Comparison of ENCODE assay signal across 8 cellular contexts in genomic region chr1:108817016-108817415, GRCh38. TPM values are rescaled to one million over a fixed set of nuclear protein-coding genes. Genes with fewer than 3 reads are reported as not detected.
A peak's percentile ranks its signal among the peaks of the same experiment; 100 is the strongest.
DNase-seq lines count a peak whose midpoint lies in the region; ATAC-seq and TF ChIP-seq lines count a peak whose summit lies in the region.

No MANE protein-coding gene starts in this region.

- H3K4me3 Mint-ChIP-seq in progenitor cell of endocrine pancreas (ENCODE audit: low read depth) = no peak overlapping the region
- H3K4me3 Mint-ChIP-seq in Caco-2 (ENCODE audit: unreplicated experiment) = no peak overlapping the region

- no peaks in the 10 kb centered on the region for H3K9me3 Mint-ChIP-seq in progenitor cell of endocrine pancreas (ENCODE audit: low read depth)
- no peaks in the 10 kb centered on the region for H3K9me3 Mint-ChIP-seq in Caco-2 (ENCODE audit: unreplicated experiment)

- DNase-seq in EH (ENCODE audit: low read depth) (peak; percentile 48), SJSA1 (ENCODE audit: low read depth in 1 of 2, low spot score in 2 of 2) (peak; percentile 76 to 80), foreskin melanocyte (peak; percentile 78), progenitor cell of endocrine pancreas (ENCODE audit: low spot score, unreplicated experiment) (no peak), NCI-H748 treated with DMSO at 0.1 percent for 48 hours (lab: John Stamatoyannopoulos, UW) (no peak), Caco-2 (no peak)

- no TSS peak for BruUV-seq in Caco-2 (replicated peaks; lab: Mats Ljungman, UMichigan)

- H3K27me3 ChIP-seq in SJSA1 (replicated peaks) = no peaks in the 10 kb centered on the region
- no peaks in the 10 kb centered on the region for H3K27me3 ChIP-seq in Caco-2 (replicated peaks; ENCODE audit: control insufficient read depth, insufficient read depth, low read length)

- H3K27me3 Mint-ChIP-seq in progenitor cell of endocrine pancreas = no peaks in the 10 kb centered on the region
- H3K27me3 Mint-ChIP-seq in Caco-2 (ENCODE audit: insufficient read depth, unreplicated experiment) = no peaks in the 10 kb centered on the region

- intact Hi-C loops in Caco-2 (cut with micrococcal nuclease; ENCODE audit: unreplicated experiment) = no loop called here

- CTCF ChIA-PET in Caco-2 (lab: Charles Lee) = interaction anchor here (0.7 to 1.0 kb wide), 2 partner anchors 125 to 146 kb away, joined by 3 read pairs; partner anchors contain the start of genes CLCC1 and PRPF38B

- TF ChIP-seq CTCF in progenitor cell of endocrine pancreas (IDR thresholded peaks at IDR 0.05; ENCODE audit: unreplicated experiment) (no peak), Caco-2 (IDR thresholded peaks at IDR 0.05; ENCODE audit: insufficient read depth in 1 of 2, low read depth in 1 of 2, low read length in 1 of 2, severe bottlenecking in 1 of 2, unreplicated experiment in 1 of 2) (no peak)

- H3K9me3 ChIP-seq in SJSA1 (replicated peaks) (no peaks in the 10 kb centered on the region), Caco-2 (no peaks in the 10 kb centered on the region)

- POLR2A ChIA-PET in Caco-2 (lab: Charles Lee) = interaction anchor here (0.7 kb wide), 1 partner anchor 70 kb away, joined by 9 read pairs; the partner anchor contains the start of gene STXBP3

- H3K27ac Mint-ChIP-seq in progenitor cell of endocrine pancreas (peak overlapping the region; percentile 52), Caco-2 (ENCODE audit: unreplicated experiment) (no peak overlapping the region)

- no peak for ATAC-seq in GM21576 (IDR thresholded peaks at IDR 0.05; ENCODE audit: unreplicated experiment)
- ATAC-seq in GM21528 (IDR thresholded peaks at IDR 0.05; ENCODE audit: low FRiP score, unreplicated experiment) = no peak

- H3K4me3 ChIP-seq in SJSA1 (peak overlapping the region; percentile 24), Caco-2 (ENCODE audit: low read depth, low read length) (no peak overlapping the region)

- no peaks in the 10 kb centered on the region for H3K36me3 Mint-ChIP-seq in progenitor cell of endocrine pancreas (ENCODE audit: insufficient read depth)
- no peaks in the 10 kb centered on the region for H3K36me3 Mint-ChIP-seq in Caco-2 (ENCODE audit: insufficient read depth, unreplicated experiment)

- H3K4me1 ChIP-seq in SJSA1 (replicated peaks) (peaks cover 26% of the 10 kb centered on the region), Caco-2 (0 out of 2 replicates have a peak, but pooled peaks cover 3% of the 10 kb centered on the region)

- peak overlapping the region; percentile 93 for H3K27ac ChIP-seq in SJSA1

- H3K36me3 ChIP-seq in SJSA1 (no peaks in the 10 kb centered on the region), Caco-2 (ENCODE audit: control insufficient read depth, insufficient read depth, low read length) (no peaks in the 10 kb centered on the region)

- H3K4me1 Mint-ChIP-seq in progenitor cell of endocrine pancreas (ENCODE audit: low read depth) (peaks cover 14% of the 10 kb centered on the region), Caco-2 (ENCODE audit: low read depth, unreplicated experiment) (no peaks in the 10 kb centered on the region)

RNA-seq across cellular contexts. Expression of gene AKNAD1, which starts 39.9 kb away (rescaled TPM):
- 0.21 TPM in 1 of 2 replicates, not detected in the other for total RNA-seq in SJSA1 (2014; rRNA removed; shearing (Covaris generic))
- total RNA-seq in progenitor cell of endocrine pancreas = not detected in 2 replicates
- not detected in 2 replicates for total RNA-seq in Caco-2 (2022)

RNA-seq across cellular contexts. Expression of gene GPSM2, which starts 59.8 kb away (rescaled TPM):
- 51.8 and 71.9 TPM in 2 replicates for total RNA-seq in SJSA1 (2014; rRNA removed; shearing (Covaris generic))
- total RNA-seq in progenitor cell of endocrine pancreas (12.4 and 14.8 TPM in 2 replicates), Caco-2 (2022) (20.4 and 20.5 TPM in 2 replicates)

Comparison
In these comparisons a context has a peak if more than half of its experiments do, and no peak if none do; other contexts are left out.
1. DNase-seq: peak in EH (single experiment), SJSA1 (2 of 2) and foreskin melanocyte (single experiment); none in progenitor cell of endocrine pancreas (single experiment), NCI-H748 treated with DMSO at 0.1 percent for 48 hours (single experiment) and Caco-2 (0 of 2).